In the genomic region with DNA sequence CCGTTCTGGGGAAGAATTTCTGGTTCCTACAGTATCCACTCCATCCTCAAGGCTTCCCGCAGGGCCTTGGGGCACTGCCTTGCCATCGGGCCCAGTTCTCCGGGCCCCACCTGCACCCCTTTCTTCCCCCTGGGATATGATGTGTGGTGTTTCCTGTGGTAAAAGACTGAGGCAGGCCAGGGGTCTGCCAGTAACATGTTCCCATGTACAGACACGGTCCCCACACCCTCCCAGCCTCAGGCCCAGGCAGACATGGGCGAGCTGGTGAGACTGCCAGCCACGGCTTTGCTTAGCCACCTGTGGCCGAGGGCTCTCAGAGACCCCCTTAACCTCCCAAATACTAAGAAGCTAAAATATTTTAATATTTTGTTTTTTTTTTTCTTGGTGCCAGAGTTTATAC, we compare ENCODE assay signal across 23 cellular contexts. TPM values are rescaled to one million over a fixed set of nuclear protein-coding genes. Genes with fewer than 3 reads are reported as not detected.
DNase-seq lines count a peak whose midpoint lies in the region; ATAC-seq and TF ChIP-seq lines count a peak whose summit lies in the region.
"Had no signal": no experiment of that assay in that cellular context is flagged by ENCODE, and none has a peak within 500 bp of the region (broad histone marks: within the 10 kb centered on the region; RNA-seq: fewer than 3 reads in every experiment).

No MANE protein-coding gene starts in this region.

- H3K18ac ChIP-seq in IMR-90 (ENCODE audit: low read depth, low read length) (no peak overlapping the region), trophoblast cell (ENCODE audit: low read length) (no peak overlapping the region)

- intact Hi-C loops in Right ventricle myocardium inferior (cut with DNase I) (loop anchor here (2.0 kb wide), 1 partner anchor 299 kb away; no protein-coding TSS in a partner anchor), heart right ventricle (cut with DNase I) (loop anchor here in 1 of 10 donors (10.0 kb wide), 1 partner anchor 291 kb away; a partner anchor contains a TSS), IMR-90 (cut with micrococcal nuclease) (no loop called here)

- no peak overlapping the region for H4K5ac ChIP-seq in IMR-90 (ENCODE audit: low read depth, low read length)

- H2AK9ac ChIP-seq in IMR-90 (replicated peaks; ENCODE audit: low read depth, low read length, poor library complexity) = no peak overlapping the region

- no peaks in the 10 kb centered on the region for H3K79me2 ChIP-seq in trophoblast cell (ENCODE audit: control insufficient read depth, insufficient read depth, low read length, poor library complexity)

- TF ChIP-seq POLR2A in IMR-90 (IDR thresholded peaks at IDR 0.05; ENCODE audit: low read depth, low read length) = no peak

- WGBS in heart right ventricle, 2 donors = 92 to 94% methylated on average over 8 of the region's 8 CpGs
- WGBS in IMR-90 (ENCODE audit: extremely low coverage in 2 of 2, insufficient read length in 1 of 2), 2 experiments = no CpG with 5 or more reads among the region's 8 CpGs
- WGBS in trophoblast cell (ENCODE audit: extremely low coverage, insufficient coverage, insufficient read length) = no CpG with 5 or more reads among the region's 8 CpGs

- no peak overlapping the region for H2AK5ac ChIP-seq in IMR-90 (ENCODE audit: low read depth, low read length)
- H2AK5ac ChIP-seq in trophoblast cell (ENCODE audit: low read length) = no peak overlapping the region

- no peak overlapping the region for H4K8ac ChIP-seq in IMR-90 (ENCODE audit: low read depth in 2 of 2, low read length in 2 of 2)
- H4K8ac ChIP-seq in trophoblast cell (ENCODE audit: low read depth, low read length) = no peak overlapping the region

- H2BK120ac ChIP-seq in IMR-90 (ENCODE audit: low read depth, low read length) = no peak overlapping the region
- H2BK120ac ChIP-seq in trophoblast cell (ENCODE audit: insufficient read depth, low read length, poor library complexity) = no peak overlapping the region

- H3K27ac ChIP-seq in heart right ventricle = no peak overlapping the region
- no peak overlapping the region for H3K27ac ChIP-seq in IMR-90 (ENCODE audit: insufficient read depth, low read length)
- no peak overlapping the region for H3K27ac ChIP-seq in trophoblast cell (ENCODE audit: low read depth, low read length)
- H3K27ac ChIP-seq: 22Rv1, A549 had no signal

- H2BK5ac ChIP-seq in IMR-90 (ENCODE audit: low read depth, low read length, poor library complexity, severe bottlenecking) = no peak overlapping the region
- H2BK5ac ChIP-seq in trophoblast cell (ENCODE audit: low read depth, low read length, poor library complexity) = no peak overlapping the region

- in situ Hi-C loops in IMR-90 (cut with MboI; ENCODE audit: low sequenced_read_pairs) = no loop called here

- no peak overlapping the region for H2BK12ac ChIP-seq in trophoblast cell (ENCODE audit: low read length)

- H3K9ac ChIP-seq in IMR-90 (ENCODE audit: low read depth, low read length) = no peak overlapping the region
- H3K9ac ChIP-seq in trophoblast cell (ENCODE audit: low read length) = no peak overlapping the region

- no peak overlapping the region for H2BK20ac ChIP-seq in IMR-90 (ENCODE audit: low read depth, low read length)

- H3K23ac ChIP-seq in IMR-90 (ENCODE audit: low read depth, low read length) (no peak overlapping the region), trophoblast cell (ENCODE audit: low read length) (no peak overlapping the region)

- peaks cover 0 to 12% (median 0%) of the 10 kb centered on the region in 9 donors for H3K4me1 ChIP-seq in heart right ventricle
- H3K4me1 ChIP-seq in IMR-90 (ENCODE audit: control insufficient read depth, insufficient read depth, low read length) = no peaks in the 10 kb centered on the region
- no peaks in the 10 kb centered on the region for H3K4me1 ChIP-seq in trophoblast cell (ENCODE audit: control insufficient read depth in 1 of 2, insufficient read depth in 2 of 2, low read length in 2 of 2)
- H3K4me1 ChIP-seq: A549, BE2C had no signal

- H4K91ac ChIP-seq in IMR-90 (ENCODE audit: insufficient read depth, low read depth, low read length) (no peak overlapping the region), trophoblast cell (ENCODE audit: low read depth, low read length) (no peak overlapping the region)

- BruUV-seq in IMR-90 (replicated peaks; lab: Mats Ljungman, UMichigan) = no TSS peak

- ATAC-seq in Right ventricle myocardium inferior (no peak), heart right ventricle (no peak), IMR-90 (ENCODE audit: low read depth) (no peak)
- ATAC-seq: A549, GM12878 had no signal

- POLR2A ChIA-PET in IMR-90 (lab: Charles Lee; ENCODE audit: unreplicated experiment) = no interaction called here

- TF ChIP-seq CTCF in heart right ventricle (IDR thresholded peaks at IDR 0.05) (no peak), IMR-90 (conservative IDR thresholded peaks at IDR 0.05; ENCODE audit: low read depth, low read length) (no peak)

- no peak overlapping the region for H3K4me2 ChIP-seq in IMR-90 (ENCODE audit: low read depth, low read length)
- H3K4me2 ChIP-seq in trophoblast cell (ENCODE audit: low read length) = no peak overlapping the region
- H3K4me2 ChIP-seq: A549 had no signal

- CTCF ChIA-PET in IMR-90 (lab: Yijun Ruan, JAX) = interaction anchor here (0.6 to 0.7 kb wide), 2 partner anchors 43 to 126 kb away, joined by 3 to 4 read pairs; no protein-coding TSS in a partner anchor

- H3K4me3 ChIP-seq in heart right ventricle (no peak overlapping the region), IMR-90 (ENCODE audit: insufficient read depth, low read depth, low read length) (no peak overlapping the region), trophoblast cell (ENCODE audit: low read depth, low read length) (no peak overlapping the region)
- H3K4me3 ChIP-seq: A549, GM12878 had no signal

- H3K27me3 ChIP-seq in heart right ventricle (no peaks in the 10 kb centered on the region), IMR-90 (ENCODE audit: control insufficient read depth, insufficient read depth, low read length) (no peaks in the 10 kb centered on the region), trophoblast cell (ENCODE audit: insufficient read depth, low read length) (no peaks in the 10 kb centered on the region)
- H3K27me3 ChIP-seq: BE2C had no signal

- H2AFZ ChIP-seq in IMR-90 (replicated peaks; ENCODE audit: low read length, poor library complexity) = peak overlapping the region; percentile 8
- H2AFZ ChIP-seq in trophoblast cell (ENCODE audit: insufficient read depth, low read length, poor library complexity) = no peak overlapping the region

- TF ChIP-seq RAD21 in IMR-90 (IDR thresholded peaks at IDR 0.05; ENCODE audit: low read length) = no peak

- H3K79me1 ChIP-seq in IMR-90 (ENCODE audit: low read depth in 1 of 2, low read length in 2 of 2) = peaks cover 14 to 20% of the 10 kb centered on the region in 2 experiments
- no peaks in the 10 kb centered on the region for H3K79me1 ChIP-seq in trophoblast cell (ENCODE audit: low read length)

- DNase-seq in Right ventricle myocardium inferior (ENCODE audit: missing footprints) = peak; percentile 1
- DNase-seq in heart right ventricle = no peak
- DNase-seq in IMR-90 = no peak
- DNase-seq in trophoblast cell = no peak
- DNase-seq in stimulated activated CD4-positive, alpha-beta T cell treated with anti-CD3 and anti-CD28 coated beads, Interleukin-2, amount 100 ng/mL, for 24 hours = no peak
- no peak for DNase-seq in NCI-H446 (lab: John Stamatoyannopoulos, UW)
- DNase-seq: AML-193; BE2C; C1 segment of cervical spinal cord; CD4-positive, alpha-beta memory T cell; CD4-positive, CD25-positive, alpha-beta regulatory T cell; CD8-positive, alpha-beta memory T cell; COR-L47; DMS 273 treated with DMSO at 0.1 percent for 48 hours; DMS153; DMS53; DMS79; DND-41; EL; GDM1 had no signal

- H4K20me1 ChIP-seq in IMR-90 (ENCODE audit: insufficient read depth, low read length) = peaks cover 7% of the 10 kb centered on the region; the same call in 1 of the 2 replicates

- H3K9me1 ChIP-seq in IMR-90 (ENCODE audit: insufficient read depth, low read length) = no peaks in the 10 kb centered on the region; the same call in 1 of the 2 replicates

- H2BK15ac ChIP-seq in IMR-90 (ENCODE audit: low read depth, low read length) = no peak overlapping the region

- dilution Hi-C loops in IMR-90 (cut with HindIII; ENCODE audit: low sequenced_read_pairs, unreplicated experiment) = no loop called here

- H3K56ac ChIP-seq in IMR-90 (ENCODE audit: extremely low read depth, insufficient read depth, low read length) = no peak overlapping the region

- H4K12ac ChIP-seq in trophoblast cell (ENCODE audit: low read depth, low read length) = peak overlapping the region; percentile 25

- peaks cover 5 to 87% (median 48%) of the 10 kb centered on the region in 9 donors for H3K36me3 ChIP-seq in heart right ventricle
- peaks cover 63% of the 10 kb centered on the region for H3K36me3 ChIP-seq in IMR-90 (ENCODE audit: control insufficient read depth, insufficient read depth, low read length)
- peaks cover 74 to 87% of the 10 kb centered on the region in 2 experiments for H3K36me3 ChIP-seq in trophoblast cell (ENCODE audit: control insufficient read depth in 1 of 2, insufficient read depth in 2 of 2, low read length in 2 of 2)

- H3K14ac ChIP-seq in IMR-90 (replicated peaks; ENCODE audit: low read depth, low read length) (no peak overlapping the region), trophoblast cell (ENCODE audit: low read length) (no peak overlapping the region)

- H3K9me3 ChIP-seq in heart right ventricle (no peaks in the 10 kb centered on the region), IMR-90 (ENCODE audit: control insufficient read depth, insufficient read depth, low read length) (no peaks in the 10 kb centered on the region), trophoblast cell (ENCODE audit: insufficient read depth, low read depth, low read length) (peaks cover 3% of the 10 kb centered on the region)
- H3K9me3 ChIP-seq: A549, BE2C had no signal

- H3K4ac ChIP-seq in IMR-90 (ENCODE audit: low read depth, low read length) (no peak overlapping the region), trophoblast cell (ENCODE audit: low read depth, low read length) (no peak overlapping the region)

TF ChIP-seq in IMR-90, 13 proteins besides CTCF, POLR2A, EP300 and RAD21 (continues in another document):
- TF ChIP-seq MAFK (IDR thresholded peaks at IDR 0.05; ENCODE audit: low read depth, low read length) = no peak
- no peak for TF ChIP-seq BHLHE40 (IDR thresholded peaks at IDR 0.05; ENCODE audit: low read depth, low read length)
- no peak for TF ChIP-seq MAZ (IDR thresholded peaks at IDR 0.05; ENCODE audit: borderline replicate concordance, low read depth, low read length)
- no peak for TF ChIP-seq SMC3 (IDR thresholded peaks at IDR 0.05; ENCODE audit: low read depth, low read length)
- no peak for TF ChIP-seq CEBPB (IDR thresholded peaks at IDR 0.05; ENCODE audit: low read depth, low read length)
- TF ChIP-seq RCOR1 (IDR thresholded peaks at IDR 0.05; ENCODE audit: insufficient replicate concordance, low read length) = no peak

RNA-seq across cellular contexts. Expression of a gene that starts 46.0 kb away (rescaled TPM):
- total RNA-seq in Right ventricle myocardium inferior (60.4 TPM), heart right ventricle (10 to 100 TPM; 50.3 to 86.1 (median 61.5) TPM), IMR-90 (2012; rRNA removed) (30.3 and 30.5 TPM in 2 replicates)
- polyA plus RNA-seq in heart right ventricle (10 to 100 TPM; 14.8 to 15.9 TPM), IMR-90 (2012; rRNA removed) (80.4 and 101 TPM in 2 replicates)
- 41.4 and 74.0 TPM in 2 replicates for polyA plus RNA-seq in IMR-90 (2012; cell fraction: cytosol; rRNA removed)
- polyA plus RNA-seq in IMR-90 (2012; cell fraction: nucleus; rRNA removed; ENCODE audit: low replicate concordance) = 81.4 and 121 TPM in 2 replicates
- polyA plus RNA-seq in trophoblast cell (2013) = 98.1 and 98.9 TPM in 2 replicates
- polyA plus RNA-seq: CD4-positive, CD25-positive, alpha-beta regulatory T cell had no signal
